In the genomic region with DNA sequence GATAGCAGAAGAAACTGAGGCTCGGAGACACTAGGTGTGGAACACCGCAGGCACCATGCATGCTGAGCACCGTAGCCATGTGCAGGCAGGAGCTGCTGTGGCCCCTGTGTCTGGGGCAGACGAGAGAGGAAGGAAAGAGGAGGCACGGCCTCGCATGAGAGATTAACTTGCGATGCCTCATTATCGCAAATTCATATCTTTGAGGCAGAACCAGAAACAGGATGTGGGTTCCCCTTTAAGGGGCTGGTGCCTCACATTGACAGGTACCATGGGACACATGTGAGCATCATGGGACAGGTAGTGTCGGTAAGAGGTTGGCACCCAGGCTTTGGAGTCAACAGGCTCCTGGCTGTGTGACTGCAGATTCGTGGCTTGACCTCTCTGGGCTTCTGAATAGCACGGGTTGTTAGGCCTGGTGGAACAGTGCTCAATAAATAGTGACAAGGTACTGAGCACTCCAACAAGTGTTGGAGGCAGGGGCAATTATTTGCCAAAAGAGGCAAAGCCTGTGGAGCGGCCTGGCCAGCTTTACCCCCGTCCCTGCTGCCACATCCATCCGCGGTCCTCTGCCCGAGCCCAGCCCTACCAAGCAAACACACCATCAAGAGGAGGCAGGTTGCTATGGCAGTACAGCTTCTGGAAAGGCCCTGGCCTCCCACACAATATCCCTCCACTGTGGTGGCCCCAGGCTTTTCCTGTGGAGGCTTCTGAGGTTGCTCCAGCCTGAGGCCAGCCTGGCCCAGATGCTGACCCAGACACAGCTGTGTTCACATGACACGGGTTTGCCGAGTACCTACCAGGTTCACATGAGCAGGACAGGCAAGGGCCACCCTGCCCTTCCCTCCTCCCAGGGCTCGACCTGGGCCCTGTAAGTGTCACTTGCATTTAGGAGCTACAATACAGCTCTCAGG, we compare ENCODE assay signal across 8 cellular contexts. TPM values are rescaled to one million over a fixed set of nuclear protein-coding genes. Genes with fewer than 3 reads are reported as not detected.
DNase-seq lines count a peak whose midpoint lies in the region; ATAC-seq and TF ChIP-seq lines count a peak whose summit lies in the region.

No MANE protein-coding gene starts in this region.

- 72 to 82% (median 74%) methylated on average over 19 of the region's 19 CpGs for whole genome bisulfite sequencing in ovary, 3 donors

- H3K27ac Mint-ChIP-seq in activated CD8-positive, alpha-beta T cell treated with anti-CD3 and anti-CD28 coated beads for 36 hours: peak overlapping the region; percentile 98

- DNase-seq in GF-D8 (lab: John Stamatoyannopoulos, UW) (peak; percentile 72), iris pigment epithelial cell (ENCODE audit: low read depth) (peak; percentile 49), cerebellum (ENCODE audit: low spot score) (no peak), ovary (no peak)
- peak; percentile 91 for DNase-seq in activated CD8-positive, alpha-beta T cell treated with anti-CD3 and anti-CD28 coated beads for 36 hours
- peak; percentile 59 to 71 for DNase-seq in stimulated activated CD8-positive, alpha-beta memory T cell treated with anti-CD3 and anti-CD28 coated beads, Interleukin-7, amount 100 ng/mL, for 4 hours (ENCODE audit: low read depth in 2 of 2)

- H3K4me1 Mint-ChIP-seq in activated CD8-positive, alpha-beta T cell treated with anti-CD3 and anti-CD28 coated beads for 36 hours (ENCODE audit: low read depth): peaks cover 83% of the 10 kb centered on the region

- no peaks in the 10 kb centered on the region for H3K27me3 ChIP-seq in ovary

- ATAC-seq in HG03460 (IDR thresholded peaks at IDR 0.05; ENCODE audit: unreplicated experiment) (peak; percentile 51), HG02981 (IDR thresholded peaks at IDR 0.05; ENCODE audit: unreplicated experiment) (no peak)
- peak; percentile 69 for ATAC-seq in activated CD8-positive, alpha-beta T cell treated with anti-CD3 and anti-CD28 coated beads for 36 hours

- H3K36me3 ChIP-seq in ovary: no peaks in the 10 kb centered on the region

- no peak for TF ChIP-seq CTCF in activated CD8-positive, alpha-beta T cell treated with anti-CD3 and anti-CD28 coated beads for 36 hours (IDR thresholded peaks at IDR 0.05)
- TF ChIP-seq CTCF in ovary (IDR thresholded peaks at IDR 0.05): no peak

- POLR2A ChIA-PET in activated CD8-positive, alpha-beta T cell treated with anti-CD3 and anti-CD28 coated beads for 36 hours (lab: Charles Lee): interaction anchor here (0.7 to 4.5 kb wide), 22 partner anchors 8 to 102 kb away, joined by 3 to 85 read pairs (median 4); a partner anchor contains a TSS

- H3K4me3 Mint-ChIP-seq in activated CD8-positive, alpha-beta T cell treated with anti-CD3 and anti-CD28 coated beads for 36 hours: peak overlapping the region; percentile 65

- H3K9me3 ChIP-seq in ovary: no peaks in the 10 kb centered on the region

- no peak for TF ChIP-seq EP300 in ovary (IDR thresholded peaks at IDR 0.05)

- H3K4me1 ChIP-seq in ovary (ENCODE audit: insufficient read depth): no peaks in the 10 kb centered on the region

- no peak overlapping the region for H3K27ac ChIP-seq in ovary

- no peaks in the 10 kb centered on the region for H3K27me3 Mint-ChIP-seq in activated CD8-positive, alpha-beta T cell treated with anti-CD3 and anti-CD28 coated beads for 36 hours

- intact Hi-C loops in activated CD8-positive, alpha-beta T cell treated with anti-CD3 and anti-CD28 coated beads for 36 hours (cut with micrococcal nuclease): loop anchor here (2.0 to 5.0 kb wide), 4 partner anchors 20 to 69 kb away; a partner anchor contains a TSS
- intact Hi-C loops in ovary (cut with DNase I): no loop called here

- peaks cover 2% of the 10 kb centered on the region for H3K36me3 Mint-ChIP-seq in activated CD8-positive, alpha-beta T cell treated with anti-CD3 and anti-CD28 coated beads for 36 hours (ENCODE audit: low read depth)

- no peaks in the 10 kb centered on the region for H3K9me3 Mint-ChIP-seq in activated CD8-positive, alpha-beta T cell treated with anti-CD3 and anti-CD28 coated beads for 36 hours

- CTCF ChIA-PET in activated CD8-positive, alpha-beta T cell treated with anti-CD3 and anti-CD28 coated beads for 36 hours (lab: Charles Lee): interaction anchor here (0.7 to 24.9 kb wide), 11 partner anchors 8 to 292 kb away, joined by 3 to 631 read pairs (median 3); a partner anchor contains a TSS

- H3K4me3 ChIP-seq in ovary: no peak overlapping the region

- no peak for TF ChIP-seq POLR2A in ovary (IDR thresholded peaks at IDR 0.05)

RNA-seq across cellular contexts. Expression of a gene that starts 40.6 kb away (rescaled TPM):
- 10 to 100 TPM in 1 of 2 experiments, 1 to 10 TPM in 1; 8.4 to 11.8 TPM for total RNA-seq in activated CD8-positive, alpha-beta T cell treated with anti-CD3 and anti-CD28 coated beads for 36 hours
- 4.3 TPM for total RNA-seq in cerebellum
- 10 to 100 TPM in 1 of 7 donors, 1 to 10 TPM in 6; 4.1 to 10.9 (median 5.9) TPM for total RNA-seq in ovary
- 1 to 10 TPM; 6.6 to 9.0 TPM for polyA plus RNA-seq in ovary

RNA-seq across cellular contexts. Expression of a gene that starts 41.5 kb away (rescaled TPM):
- total RNA-seq in activated CD8-positive, alpha-beta T cell treated with anti-CD3 and anti-CD28 coated beads for 36 hours: 10 to 100 TPM; 12.9 to 14.6 TPM
- total RNA-seq in cerebellum (18.7 TPM), ovary (10 to 100 TPM; 24.1 to 90.1 (median 40.0) TPM)
- polyA plus RNA-seq in ovary: 10 to 100 TPM; 23.4 to 28.6 TPM

RNA-seq across cellular contexts. Expression of a gene that starts 45.7 kb away (rescaled TPM):
- 10 to 100 TPM; 79.7 to 81.5 TPM for total RNA-seq in activated CD8-positive, alpha-beta T cell treated with anti-CD3 and anti-CD28 coated beads for 36 hours
- total RNA-seq in cerebellum: 6.6 TPM
- total RNA-seq in ovary: 100 to 1,000 TPM in 2 of 7 donors, 10 to 100 TPM in 4, 1 to 10 TPM in 1; 8.6 to 104 (median 76.0) TPM
- polyA plus RNA-seq in ovary: 10 to 100 TPM; 17.9 to 20.8 TPM

Comparison
In these comparisons a context has a peak if more than half of its experiments do, and no peak if none do; other contexts are left out.
1. DNase-seq: peak in GF-D8 (single experiment), activated CD8-positive, alpha-beta T cell treated with anti-CD3 and anti-CD28 coated beads for 36 hours (single experiment), iris pigment epithelial cell (single experiment) and stimulated activated CD8-positive, alpha-beta memory T cell treated with anti-CD3 and anti-CD28 coated beads, Interleukin-7, amount 100 ng/mL, for 4 hours (2 of 2); none in cerebellum (single experiment) and ovary (0 of 5).